In the genomic region with DNA sequence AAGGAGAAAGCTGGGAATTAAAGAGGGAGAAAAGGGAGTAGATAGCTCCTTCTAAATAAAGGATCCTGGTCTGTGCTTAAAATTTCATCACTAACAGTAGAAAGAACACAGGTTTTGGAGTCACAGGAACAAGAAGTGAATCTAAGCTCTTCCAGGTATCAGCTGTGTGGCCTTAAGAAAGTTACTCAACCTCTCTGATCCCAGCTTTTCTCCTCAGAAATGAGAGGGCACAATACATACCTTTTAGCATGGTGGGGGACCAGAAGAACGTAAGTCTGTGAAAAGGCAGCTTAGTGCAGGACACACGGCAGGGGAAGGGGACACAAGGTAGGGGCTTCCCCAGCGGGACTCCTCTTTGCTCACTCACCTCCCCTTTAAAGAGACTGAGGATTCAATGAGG, we compare ENCODE assay signal across 9 cellular contexts. TPM values are rescaled to one million over a fixed set of nuclear protein-coding genes. Genes with fewer than 3 reads are reported as not detected.
"Had no signal": no experiment of that assay in that cellular context is flagged by ENCODE, and none has a peak within 500 bp of the region (broad histone marks: within the 10 kb centered on the region; RNA-seq: fewer than 3 reads in every experiment).

No MANE protein-coding gene starts in this region.

- ATAC-seq: GM23338, HepG2 had no signal

- H3K36me3 ChIP-seq: HAP-1 had no signal

- H3K27ac Mint-ChIP-seq: GM23338, HFFc6, IgD-negative memory B cell had no signal

- H3K36me3 Mint-ChIP-seq: IgD-negative memory B cell had no signal

- H3K27ac ChIP-seq: HL-60 had no signal

- H3K4me3 Mint-ChIP-seq: GM23338, HFFc6, IgD-negative memory B cell had no signal

- H3K4me2 ChIP-seq: GM23338 had no signal

- H2AFZ ChIP-seq: GM23338 had no signal

- FAIRE-seq: HepG2 had no signal

- DNase-seq: H7, HFFc6, KG1 had no signal

- H3K4me1 Mint-ChIP-seq: IgD-negative memory B cell had no signal

- H3K9me3 Mint-ChIP-seq: GM23338, HFFc6 had no signal

- H3K9me3 ChIP-seq: HAP-1 had no signal

- H3K4me1 ChIP-seq: HAP-1 had no signal

- H3K4me3 ChIP-seq: GM23338, HAP-1 had no signal

RNA-seq across cellular contexts. Expression of a gene that starts 13.4 kb away (rescaled TPM):
- total RNA-seq: HepG2, HT1080 had no signal
- polyA plus RNA-seq: HepG2, IgD-negative memory B cell had no signal
